Comparison of ENCODE assay signal across 22 cellular contexts in the genomic region with DNA sequence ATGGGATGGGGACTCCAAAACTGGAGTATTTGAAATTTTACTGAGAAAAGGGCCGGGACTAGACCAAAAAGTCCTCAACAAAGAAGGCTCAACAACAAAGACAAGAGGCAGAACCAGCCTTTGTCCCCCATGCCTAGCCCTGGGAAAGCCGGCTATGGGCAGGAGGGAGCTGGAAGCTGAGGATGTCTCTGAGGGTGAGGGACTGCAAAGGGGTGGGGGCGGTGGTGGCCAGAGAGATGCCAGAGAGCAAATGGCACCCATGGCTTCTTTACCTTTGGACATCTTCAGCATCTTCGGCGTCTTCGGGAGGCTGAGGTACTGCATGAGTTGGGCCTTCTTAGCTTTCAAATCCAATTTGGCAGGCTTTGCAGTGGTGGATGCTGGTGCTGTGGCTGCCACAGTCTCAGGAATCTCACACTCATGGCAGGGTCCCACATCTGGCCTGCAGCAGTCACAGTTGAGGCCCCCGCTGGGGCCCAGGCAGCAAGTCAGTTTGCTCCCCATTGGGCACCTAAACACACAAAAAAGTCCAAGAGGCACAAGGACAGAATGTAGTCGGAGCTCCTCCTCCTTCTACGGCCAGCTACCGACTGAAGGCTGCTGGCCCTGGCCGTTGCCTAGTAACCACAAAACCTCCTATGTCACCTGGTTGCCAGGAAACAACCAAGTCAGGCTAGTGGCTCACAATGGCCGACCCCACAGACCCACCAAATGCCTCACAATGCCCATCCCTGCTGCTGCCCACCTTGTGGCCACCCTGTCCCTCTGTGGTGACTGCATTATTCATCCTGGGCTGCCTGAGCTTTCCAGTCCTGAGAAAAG. TPM values are rescaled to one million over a fixed set of nuclear protein-coding genes. Genes with fewer than 3 reads are reported as not detected.
"Had no signal": no experiment of that assay in that cellular context is flagged by ENCODE, and none has a peak within 500 bp of the region (broad histone marks: within the 10 kb centered on the region; RNA-seq: fewer than 3 reads in every experiment).

TSS of gene C22orf42 (minus strand) at position 592 of the 822 bp plus-strand sequence. CDS start at position 504, 88 bp downstream.

- H3K27ac Mint-ChIP-seq: activated T-cell treated with anti-CD3 and anti-CD28 coated beads, Interleukin-2, amount 50 U/mL, for 72 hours; immature natural killer cell; natural killer cell; stimulated activated naive CD8-positive, alpha-beta T cell treated with anti-CD3 and anti-CD28 coated beads, Interleukin-15, Interleukin-2, amounts not matched to agents 100 ng/mL and 50 ng/mL, for 24 hours; T-helper 17 cell had no signal

- H3K27me3 ChIP-seq: colonic mucosa had no signal

- H3K4me3 ChIP-seq: colonic mucosa, gastrocnemius medialis, transverse colon had no signal

- H3K9me3 ChIP-seq: colonic mucosa, gastrocnemius medialis, transverse colon had no signal

- H3K36me3 ChIP-seq: colonic mucosa, gastrocnemius medialis, transverse colon, WERI-Rb-1 had no signal

- H3K4me1 ChIP-seq: colonic mucosa, gastrocnemius medialis, transverse colon had no signal

- ATAC-seq: activated T-cell treated with anti-CD3 and anti-CD28 coated beads, Interleukin-2, amount 50 U/mL, for 72 hours; gastrocnemius medialis; natural killer cell; T-helper 17 cell had no signal

- H3K4me1 Mint-ChIP-seq: central memory CD8-positive, alpha-beta T cell; immature natural killer cell; natural killer cell had no signal

- H3K9me3 Mint-ChIP-seq: activated T-cell treated with anti-CD3 and anti-CD28 coated beads, Interleukin-2, amount 50 U/mL, for 72 hours; central memory CD8-positive, alpha-beta T cell; immature natural killer cell; natural killer cell; stimulated activated naive CD8-positive, alpha-beta T cell treated with anti-CD3 and anti-CD28 coated beads, Interleukin-15, Interleukin-2, amounts not matched to agents 100 ng/mL and 50 ng/mL, for 24 hours had no signal

- H3K27ac ChIP-seq: colonic mucosa, gastrocnemius medialis, transverse colon, WERI-Rb-1 had no signal

- H3K27me3 Mint-ChIP-seq: T-helper 17 cell had no signal

- H3K36me3 Mint-ChIP-seq: immature natural killer cell, natural killer cell had no signal

- H3K4me3 Mint-ChIP-seq: activated T-cell treated with anti-CD3 and anti-CD28 coated beads, Interleukin-2, amount 50 U/mL, for 72 hours; central memory CD8-positive, alpha-beta T cell; immature natural killer cell; natural killer cell; stimulated activated naive CD8-positive, alpha-beta T cell treated with anti-CD3 and anti-CD28 coated beads, Interleukin-15, Interleukin-2, amounts not matched to agents 100 ng/mL and 50 ng/mL, for 24 hours; T-helper 17 cell had no signal

- DNase-seq: activated CD4-positive, alpha-beta T cell treated with anti-CD3 and anti-CD28 coated beads, Interleukin-2, amount 50 U/mL, for 4 hours; activated effector memory CD4-positive, alpha-beta T cell treated with anti-CD3 and anti-CD28 coated beads, Interleukin-2, amount 50 U/mL, for 16 hours; activated naive CD4-positive, alpha-beta T cell treated with anti-CD3 and anti-CD28 coated beads, Interleukin-2, amount 50 U/mL, for 16 hours; activated T-cell treated with anti-CD3 and anti-CD28 coated beads, Interleukin-2, amount 50 U/mL, for 72 hours; aorta; colonic mucosa; gastrocnemius medialis; immature natural killer cell; mesenchymal stem cell; natural killer cell; nucleus accumbens; posterior cingulate gyrus; retina; stimulated activated CD4-positive, alpha-beta T cell treated with anti-CD3 and anti-CD28 coated beads, Interleukin-12 subunit alpha, Interleukin-12 subunit beta, amount 100 ng/mL, for 4 hours; T-helper 17 cell; transverse colon; WERI-Rb-1 had no signal

RNA-seq across cellular contexts. Expression of gene C22orf42, which starts in this region (rescaled TPM):
- total RNA-seq: activated CD8-positive, alpha-beta memory T cell treated with anti-CD3 and anti-CD28 coated beads for 36 hours; activated T-cell treated with anti-CD3 and anti-CD28 coated beads, Interleukin-2, amount 50 U/mL, for 72 hours; aorta; colonic mucosa; gastrocnemius medialis; lower leg skin; natural killer cell; T-helper 17 cell; transverse colon had no signal
- polyA plus RNA-seq: aorta, esophagus, immature natural killer cell had no signal
